In the genomic region with DNA sequence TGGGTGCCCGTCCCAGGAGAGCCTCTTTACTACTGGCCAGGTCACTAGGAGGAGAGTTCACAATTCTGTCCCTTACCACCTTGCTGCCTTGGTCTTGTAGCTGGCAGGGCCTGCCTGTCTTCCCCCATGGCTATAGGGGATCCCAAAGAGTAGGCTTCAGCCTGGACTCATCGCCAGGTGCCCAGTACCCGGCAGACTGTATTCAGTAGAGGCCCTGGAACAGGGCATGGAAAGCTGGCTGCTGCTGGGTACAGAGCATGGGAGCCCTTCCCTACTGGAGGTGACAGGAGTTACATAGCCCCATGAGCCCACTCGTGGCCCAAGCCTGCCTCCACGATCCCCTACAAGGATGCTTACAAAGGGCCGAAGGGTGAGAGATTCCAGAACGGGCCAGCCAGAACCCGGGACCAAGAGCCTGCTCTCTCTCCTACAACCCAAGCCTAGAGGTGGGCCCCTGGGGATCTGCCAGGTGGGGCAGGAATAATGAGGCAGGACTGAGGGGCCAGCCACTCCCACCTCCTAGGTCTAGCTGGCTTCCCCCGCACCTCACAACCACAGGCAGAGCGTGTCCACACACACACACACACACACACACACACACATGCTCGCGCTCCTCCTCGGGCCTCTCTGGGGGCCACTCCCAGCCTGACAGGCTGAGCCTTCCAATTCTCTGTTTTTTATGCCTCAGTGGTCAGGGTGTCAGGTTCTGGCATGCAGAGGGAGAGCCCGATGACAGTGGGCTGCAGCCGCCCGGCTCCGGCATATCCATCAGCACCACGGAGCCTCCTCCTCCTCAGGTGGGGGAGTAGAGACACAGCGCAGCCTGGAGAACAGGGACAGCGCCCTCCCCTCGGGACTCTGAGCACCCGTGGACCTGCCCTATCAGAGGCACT, we compare ENCODE assay signal across 2 cellular contexts.
TF ChIP-seq lines count a peak whose summit lies in the region.

No MANE protein-coding gene starts in this region.

TF ChIP-seq in GM23338, 12 proteins besides CTCF, POLR2A, EP300 and RAD21:
- TF ChIP-seq NANOG (IDR thresholded peaks at IDR 0.05; ENCODE audit: borderline replicate concordance) (no peak), JUNB (IDR thresholded peaks at IDR 0.05; ENCODE audit: unreplicated experiment) (no peak), POLR2AphosphoS5 (IDR thresholded peaks at IDR 0.05; ENCODE audit: low read depth) (no peak), ZNF462 (CRISPR knock-in tag; IDR thresholded peaks at IDR 0.05) (no peak), EZH2phosphoT487 (IDR thresholded peaks at IDR 0.05; ENCODE audit: unreplicated experiment) (no peak)

TF ChIP-seq in H1, 55 proteins besides CTCF, POLR2A, EP300 and RAD21:
- TF ChIP-seq ZNF274 (IDR thresholded peaks at IDR 0.05; ENCODE audit: borderline replicate concordance, extremely low read depth, low read length) (no peak), EGR1 (IDR thresholded peaks at IDR 0.05; ENCODE audit: borderline replicate concordance, low read depth, low read length) (no peak), RNF2 (IDR thresholded peaks at IDR 0.05; ENCODE audit: borderline replicate concordance, low read depth, low read length, missing control alignments, poor library complexity, severe bottlenecking) (no peak), YY1 (IDR thresholded peaks at IDR 0.05; ENCODE audit: low read depth, low read length) (no peak), POU5F1 (IDR thresholded peaks at IDR 0.05; ENCODE audit: low read depth, low read length) (no peak), GABPA (IDR thresholded peaks at IDR 0.05; ENCODE audit: borderline replicate concordance, insufficient read depth, low read length) (no peak), HDAC6 (IDR thresholded peaks at IDR 0.05; ENCODE audit: low read depth, low read length) (no peak), CEBPB (IDR thresholded peaks at IDR 0.05; ENCODE audit: low read depth, low read length) (no peak), CREB1 (IDR thresholded peaks at IDR 0.05) (no peak), MAFK (IDR thresholded peaks at IDR 0.05; ENCODE audit: low read depth, low read length) (no peak), ATF2 (IDR thresholded peaks at IDR 0.05; ENCODE audit: low read length) (no peak), TCF12 (IDR thresholded peaks at IDR 0.05; ENCODE audit: low read depth, low read length) (no peak), CBX5 (IDR thresholded peaks at IDR 0.05; ENCODE audit: low read depth, low read length) (no peak)
- TF ChIP-seq, protein P1, sequence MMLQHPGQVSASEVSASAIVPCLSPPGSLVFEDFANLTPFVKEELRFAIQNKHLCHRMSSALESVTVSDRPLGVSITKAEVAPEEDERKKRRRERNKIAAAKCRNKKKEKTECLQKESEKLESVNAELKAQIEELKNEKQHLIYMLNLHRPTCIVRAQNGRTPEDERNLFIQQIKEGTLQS (IDR thresholded peaks at IDR 0.05; ENCODE audit: insufficient read depth, low read depth, low read length) = no peak
TF ChIP-seq in H1: peak in this region for 0.
